21 cellular contexts compared by ENCODE assay signal in the genomic region with DNA sequence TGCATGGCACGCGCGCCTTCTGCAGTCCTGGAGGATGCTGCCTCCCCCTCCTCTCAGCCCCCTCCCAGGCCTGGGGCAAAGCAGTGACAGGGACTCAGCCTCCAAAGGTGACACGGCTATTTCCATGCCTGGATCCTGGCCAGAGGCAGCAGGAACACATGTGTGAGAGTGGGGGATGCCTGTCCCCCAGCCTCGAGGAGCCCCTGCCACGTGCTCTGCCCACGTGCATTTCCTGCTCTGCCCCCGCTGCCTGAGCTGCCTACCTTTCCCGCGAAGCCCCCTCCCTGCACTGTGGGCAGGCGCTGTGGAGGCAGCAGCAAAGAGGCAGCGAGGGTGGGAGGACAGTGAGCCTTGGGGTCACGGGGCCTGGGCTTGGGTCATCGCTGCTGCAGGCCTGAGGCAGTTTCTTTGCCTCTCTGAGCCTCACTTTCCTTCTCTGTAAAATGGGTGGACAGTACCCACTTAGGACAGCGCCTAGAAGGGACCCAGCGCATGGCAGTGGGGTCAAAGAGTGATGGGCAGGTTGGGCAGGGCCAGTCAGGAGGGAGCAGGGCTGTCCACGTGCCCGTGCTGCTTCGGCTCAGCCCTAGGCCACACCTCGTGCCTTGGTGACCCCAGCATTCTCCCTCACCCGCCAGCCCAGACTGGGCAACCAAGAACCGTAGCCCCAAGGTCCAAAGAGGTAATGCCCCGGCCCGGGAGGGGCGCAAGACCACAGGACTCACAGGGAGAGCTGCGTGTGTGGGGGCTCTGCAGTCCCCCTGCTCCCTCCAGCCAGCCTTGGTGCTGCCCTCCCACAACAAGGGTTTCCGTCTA. TPM values are rescaled to one million over a fixed set of nuclear protein-coding genes. Genes with fewer than 3 reads are reported as not detected.
"Had no signal": no experiment of that assay in that cellular context is flagged by ENCODE, and none has a peak within 500 bp of the region (broad histone marks: within the 10 kb centered on the region; RNA-seq: fewer than 3 reads in every experiment).

No MANE protein-coding gene starts in this region.

- H3K27ac ChIP-seq: ascending aorta, breast epithelium, esophagus muscularis mucosa, heart left ventricle, left ventricle myocardium inferior, prostate gland, skin epidermis had no signal

- H3K27ac Mint-ChIP-seq: activated T-cell treated with anti-CD3 and anti-CD28 coated beads, Interleukin-2, amount 50 U/mL, for 72 hours had no signal

- H3K4me1 ChIP-seq: ascending aorta, breast epithelium, prostate gland had no signal

- H3K36me3 ChIP-seq: ascending aorta, breast epithelium, esophagus muscularis mucosa, gastroesophageal sphincter, heart left ventricle, left ventricle myocardium inferior, prostate gland had no signal

- H3K9me3 ChIP-seq: ascending aorta, breast epithelium, esophagus muscularis mucosa, gastroesophageal sphincter, heart left ventricle, left ventricle myocardium inferior, prostate gland had no signal

- H3K27me3 ChIP-seq: ascending aorta, breast epithelium, esophagus muscularis mucosa, gastroesophageal sphincter, heart left ventricle had no signal

- H3K9me3 Mint-ChIP-seq: activated T-cell treated with anti-CD3 and anti-CD28 coated beads, Interleukin-2, amount 50 U/mL, for 72 hours; neural crest cell had no signal

- H3K4me3 ChIP-seq: ascending aorta, breast epithelium, esophagus muscularis mucosa, gastroesophageal sphincter, heart left ventricle, left ventricle myocardium inferior, prostate gland, skin epidermis had no signal

- ATAC-seq: activated T-cell treated with anti-CD3 and anti-CD28 coated beads, Interleukin-2, amount 50 U/mL, for 72 hours; gastroesophageal sphincter; right cardiac atrium; stimulated activated naive CD8-positive, alpha-beta T cell treated with anti-CD3 and anti-CD28 coated beads, Interleukin-15, Interleukin-2, amounts not matched to agents 100 U/mL and 50 U/mL, for 24 hours had no signal

- H3K4me3 Mint-ChIP-seq: activated T-cell treated with anti-CD3 and anti-CD28 coated beads, Interleukin-2, amount 50 U/mL, for 72 hours; neural crest cell had no signal

- DNase-seq: activated CD4-positive, alpha-beta T cell treated with anti-CD3 and anti-CD28 coated beads, Interleukin-2, amount 50 U/mL, for 4 hours; activated effector memory CD4-positive, alpha-beta T cell treated with anti-CD3 and anti-CD28 coated beads, Interleukin-2, amount 50 U/mL, for 16 hours; activated naive CD4-positive, alpha-beta T cell treated with anti-CD3 and anti-CD28 coated beads, Interleukin-2, amount 50 U/mL, for 16 hours; activated T-cell treated with anti-CD3 and anti-CD28 coated beads, Interleukin-2, amount 50 U/mL, for 72 hours; cerebellar nuclear complex; effector memory CD4-positive, alpha-beta T cell; left ventricle myocardium inferior; stimulated activated naive CD8-positive, alpha-beta T cell treated with anti-CD3 and anti-CD28 coated beads, Interleukin-15, Interleukin-2, amounts not matched to agents 100 U/mL and 50 U/mL, for 24 hours; trophoblast cell had no signal

RNA-seq across cellular contexts. Expression of a gene that starts 48.6 kb away (rescaled TPM):
- total RNA-seq: activated CD8-positive, alpha-beta memory T cell treated with anti-CD3 and anti-CD28 coated beads for 36 hours; breast epithelium; endothelial cell of umbilical vein; mononuclear cell had no signal
- polyA plus RNA-seq: endothelial cell of umbilical vein had no signal
